Comparison of ENCODE assay signal across 1 cellular context in genomic region chr1:203153989-203154821, GRCh38.
TF ChIP-seq lines count a peak whose summit lies in the region.

No MANE protein-coding gene starts in this region.

TF ChIP-seq in K562, 482 proteins besides CTCF, POLR2A, EP300 and RAD21 (continued from another document):
- TF ChIP-seq HOMEZ (CRISPR knock-in tag; IDR thresholded peaks at IDR 0.05) (no peak), ZBTB9 (CRISPR knock-in tag; IDR thresholded peaks at IDR 0.05) (0 out of 2 replicates have a peak, but pooled peaks have one; percentile 31), IFI16 (CRISPR knock-in tag; IDR thresholded peaks at IDR 0.05) (no peak), FOXM1 (IDR thresholded peaks at IDR 0.05; ENCODE audit: low read depth) (no peak), FOXM1 (CRISPR knock-in tag; IDR thresholded peaks at IDR 0.05; ENCODE audit: low read depth) (no peak), E2F4 (CRISPR knock-in tag; IDR thresholded peaks at IDR 0.05; ENCODE audit: low read depth) (no peak), GATA2 (CRISPR knock-in tag; IDR thresholded peaks at IDR 0.05) (0 out of 2 replicates have a peak, but pooled peaks have one; percentile 24), NFIX (CRISPR knock-in tag; IDR thresholded peaks at IDR 0.05; ENCODE audit: low read depth) (no peak)
